ENCODE assay signal across 10 cellular contexts in genomic region chr18:805008-805754, GRCh38. TPM values are rescaled to one million over a fixed set of nuclear protein-coding genes. Genes with fewer than 3 reads are reported as not detected.
A peak's percentile ranks its signal among the peaks of the same experiment; 100 is the strongest.
DNase-seq lines count a peak whose midpoint lies in the region; ATAC-seq and TF ChIP-seq lines count a peak whose summit lies in the region.
"Had no signal": no experiment of that assay in that cellular context is flagged by ENCODE, and none has a peak within 500 bp of the region (broad histone marks: within the 10 kb centered on the region; RNA-seq: fewer than 3 reads in every experiment).

No MANE protein-coding gene starts in this region.

- TF ChIP-seq CTCF in psoas muscle (IDR thresholded peaks at IDR 0.05) (no peak), thyroid gland (IDR thresholded peaks at IDR 0.05) (no peak)

- DNase-seq in fibroblast of peridontal ligament (ENCODE audit: extremely low read depth) (peak; percentile 30), psoas muscle (no peak), thyroid gland (no peak), SK-N-DZ (ENCODE audit: low spot score) (no peak)
- DNase-seq in activated effector memory CD4-positive, alpha-beta T cell treated with Interleukin-2 at 50 U/mL for 16 hours, result no peak
- DNase-seq: NCI-H1930 had no signal

- ATAC-seq in GM19043 (IDR thresholded peaks at IDR 0.05; ENCODE audit: low read depth, unreplicated experiment), result peak; percentile 23
- peak; percentile 29 for ATAC-seq in HG03196 (IDR thresholded peaks at IDR 0.05; ENCODE audit: unreplicated experiment)
- no peak for ATAC-seq in psoas muscle

- peak overlapping the region; percentile 23 to 87 (median 63); a peak in 21 of 22 replicates for H3K4me2 ChIP-seq in BLaER1 treated with 17β-estradiol and CSF1 and Interleukin-3, amounts not matched to agents 10 nM and 100 nM

- H3K4me1 ChIP-seq in BLaER1 treated with 17β-estradiol and CSF1 and Interleukin-3, amounts not matched to agents 10 nM and 100 nM, result peaks cover 44 to 82% (median 67%) of the 10 kb centered on the region in 10 experiments
- H3K4me1 ChIP-seq in psoas muscle, result peaks cover 28% of the 10 kb centered on the region
- peaks cover 12 to 13% of the 10 kb centered on the region in 2 donors for H3K4me1 ChIP-seq in thyroid gland

- peak overlapping the region in 1 of 11 experiments; percentile 20; a peak in 1 of 22 replicates for H3K9ac ChIP-seq in BLaER1 treated with 17β-estradiol and CSF1 and Interleukin-3, amounts not matched to agents 10 nM and 100 nM

- intact Hi-C loops in psoas muscle (cut with DNase I), result no loop called here
- intact Hi-C loops in thyroid gland (cut with DNase I), result no loop called here

- 58 to 65% (median 64%) methylated on average over 5 of the region's 5 CpGs for WGBS in psoas muscle, 3 donors
- 66 to 68% methylated on average over 5 of the region's 5 CpGs for WGBS in thyroid gland, 2 donors

- H3K4me3 ChIP-seq in BLaER1 treated with 17β-estradiol and CSF1 and Interleukin-3, amounts not matched to agents 10 nM and 100 nM, result peak overlapping the region in 1 of 10 experiments; percentile 26; a peak in 1 of 20 replicates
- H3K4me3 ChIP-seq in psoas muscle (no peak overlapping the region), thyroid gland (replicated peaks in 1 of 3) (no peak overlapping the region)
- H3K4me3 ChIP-seq: lung had no signal

- peak overlapping the region in 4 of 11 experiments; percentile 8 to 22 (median 12); a peak in 2 of 22 replicates for H3K27ac ChIP-seq in BLaER1 treated with 17β-estradiol and CSF1 and Interleukin-3, amounts not matched to agents 10 nM and 100 nM
- H3K27ac ChIP-seq in psoas muscle (no peak overlapping the region), thyroid gland (no peak overlapping the region)

- peaks cover 0 to 6% (median 0%) of the 10 kb centered on the region in 11 experiments; a peak in 3 of 22 replicates for H3K9me3 ChIP-seq in BLaER1 treated with 17β-estradiol and CSF1 and Interleukin-3, amounts not matched to agents 10 nM and 100 nM (replicated peaks in 1 of 11)
- no peaks in the 10 kb centered on the region for H3K9me3 ChIP-seq in psoas muscle
- H3K9me3 ChIP-seq in thyroid gland, result no peaks in the 10 kb centered on the region

- H3K27me3 ChIP-seq in BLaER1 treated with 17β-estradiol and CSF1 and Interleukin-3, amounts not matched to agents 10 nM and 100 nM, result peaks cover 0 to 40% (median 0%) of the 10 kb centered on the region in 11 experiments; a peak in 7 of 22 replicates
- H3K27me3 ChIP-seq in psoas muscle (ENCODE audit: insufficient read depth in 3 of 3, low read length in 2 of 3), result no peaks in the 10 kb centered on the region
- no peaks in the 10 kb centered on the region for H3K27me3 ChIP-seq in thyroid gland

- no peak for TF ChIP-seq POLR2A in thyroid gland (IDR thresholded peaks at IDR 0.05)

- H3K36me3 ChIP-seq in BLaER1 treated with 17β-estradiol and CSF1 and Interleukin-3, amounts not matched to agents 10 nM and 100 nM, result peaks cover 0 to 18% (median 4%) of the 10 kb centered on the region in 11 experiments; a peak in 5 of 22 replicates
- H3K36me3 ChIP-seq in psoas muscle (ENCODE audit: insufficient read depth in 1 of 2, low read depth in 1 of 2) (no peaks in the 10 kb centered on the region), thyroid gland (no peaks in the 10 kb centered on the region)

- H4K20me1 ChIP-seq in BLaER1 treated with 17β-estradiol and CSF1 and Interleukin-3, amounts not matched to agents 10 nM and 100 nM, result peaks cover 70 to 100% (median 100%) of the 10 kb centered on the region in 11 experiments

RNA-seq across cellular contexts. Expression of gene YES1, which starts 6.9 kb away (rescaled TPM):
- total RNA-seq in psoas muscle (10 to 100 TPM; 12.2 to 29.5 (median 18.3) TPM), thyroid gland (100 to 1,000 TPM in 1 of 4 donors, 10 to 100 TPM in 3; 68.1 to 107 (median 80.3) TPM)
- polyA plus RNA-seq in psoas muscle, result 10 to 100 TPM in 2 of 3 donors, 1 to 10 TPM in 1; 8.7 to 14.6 (median 10.7) TPM
- 39.1 and 57.9 TPM in 2 replicates for polyA plus RNA-seq in SK-N-DZ (2014; cell fraction: cytosol; rRNA removed)
- polyA plus RNA-seq in SK-N-DZ (2014; cell fraction: nucleus; rRNA removed), result 9.3 and 19.6 TPM in 2 replicates

Comparison
In these comparisons a context has a peak if more than half of its experiments do, and no peak if none do; other contexts are left out.
1. ATAC-seq: peak in GM19043 (single experiment) and HG03196 (single experiment); none in psoas muscle (0 of 4).